In genomic region chr20:50921055-50921454, GRCh38 we compare ENCODE assay signal across 13 cellular contexts. TPM values are rescaled to one million over a fixed set of nuclear protein-coding genes. Genes with fewer than 3 reads are reported as not detected.
DNase-seq lines count a peak whose midpoint lies in the region; ATAC-seq and TF ChIP-seq lines count a peak whose summit lies in the region.
"Had no signal": no experiment of that assay in that cellular context is flagged by ENCODE, and none has a peak within 500 bp of the region (broad histone marks: within the 10 kb centered on the region; RNA-seq: fewer than 3 reads in every experiment).

No MANE protein-coding gene starts in this region.

- ATAC-seq in GM21423 (IDR thresholded peaks at IDR 0.05; ENCODE audit: unreplicated experiment) (peak; percentile 38), HG02642 (IDR thresholded peaks at IDR 0.05; ENCODE audit: poor library complexity, unreplicated experiment) (no peak)
- ATAC-seq: heart right ventricle had no signal

- H3K4me3 ChIP-seq in AG10803 (ENCODE audit: low read length) (no peak overlapping the region), SU-DHL-6 (ENCODE audit: insufficient read depth, low read length, poor library complexity, severe bottlenecking) (no peak overlapping the region), ascending aorta (no peak overlapping the region)
- H3K4me3 ChIP-seq: heart right ventricle, thoracic aorta had no signal

- peaks cover 23% of the 10 kb centered on the region for H3K36me3 ChIP-seq in SU-DHL-6 (ENCODE audit: low read length)
- H3K36me3 ChIP-seq in ascending aorta: peaks cover 0 to 4% of the 10 kb centered on the region in 2 donors
- H3K36me3 ChIP-seq: thoracic aorta had no signal

- H3K27ac ChIP-seq in SU-DHL-6 (ENCODE audit: low read depth, low read length): no peak overlapping the region
- H3K27ac ChIP-seq in ascending aorta: no peak overlapping the region
- H3K27ac ChIP-seq: heart right ventricle had no signal

- no peak overlapping the region for H2AFZ ChIP-seq in SU-DHL-6 (ENCODE audit: low read depth, low read length, severe bottlenecking)

- H3F3A ChIP-seq in SU-DHL-6 (ENCODE audit: insufficient read depth): peaks cover 21% of the 10 kb centered on the region

- peak; percentile 64 for DNase-seq in AG10803 (ENCODE audit: low read depth)
- DNase-seq in germinal center (ENCODE audit: low spot score): peak; percentile 43
- DNase-seq in ascending aorta (ENCODE audit: low spot score in 2 of 2): no peak
- no peak for DNase-seq in HPDE6-E6E7 (ENCODE audit: extremely low spot score)
- DNase-seq in NCI-H1436 (lab: John Stamatoyannopoulos, UW): no peak
- DNase-seq: caudate nucleus, GOT3, heart right ventricle, NCI-H187 had no signal

- H3K79me2 ChIP-seq in SU-DHL-6 (ENCODE audit: insufficient read depth, low read length): peaks cover 99% of the 10 kb centered on the region

- TF ChIP-seq CTCF in AG10803 (conservative IDR thresholded peaks at IDR 0.05; ENCODE audit: low read length) (no peak), SU-DHL-6 (IDR thresholded peaks at IDR 0.05; ENCODE audit: insufficient read depth, low read length, poor library complexity, severe bottlenecking) (no peak), ascending aorta (IDR thresholded peaks at IDR 0.05) (no peak)

- peaks cover 63% of the 10 kb centered on the region for H4K20me1 ChIP-seq in SU-DHL-6 (ENCODE audit: low read depth, low read length)

- H3K4me1 ChIP-seq in ascending aorta: peaks cover 0 to 60% of the 10 kb centered on the region in 2 donors

- peak overlapping the region; percentile 2 for H3K4me2 ChIP-seq in SU-DHL-6 (ENCODE audit: low read depth, low read length, poor library complexity, severe bottlenecking)

- H3K27me3 ChIP-seq in SU-DHL-6 (ENCODE audit: low read length): no peaks in the 10 kb centered on the region
- no peaks in the 10 kb centered on the region for H3K27me3 ChIP-seq in ascending aorta
- H3K27me3 ChIP-seq: heart right ventricle had no signal

- intact Hi-C loops in ascending aorta (cut with DNase I): no loop called here

- H3K9me2 ChIP-seq in SU-DHL-6 (replicated peaks; ENCODE audit: insufficient read depth, low read length): no peaks in the 10 kb centered on the region

- H3K9me3 ChIP-seq in SU-DHL-6 (ENCODE audit: insufficient read depth, low read length) (no peaks in the 10 kb centered on the region), ascending aorta (no peaks in the 10 kb centered on the region)
- H3K9me3 ChIP-seq: heart right ventricle, thoracic aorta had no signal

- H3K9ac ChIP-seq in SU-DHL-6 (ENCODE audit: low read length): no peak overlapping the region

RNA-seq across cellular contexts. Expression of gene ADNP, which starts 10.2 kb away (rescaled TPM):
- 22.5 TPM for total RNA-seq in ascending aorta

RNA-seq across cellular contexts. Expression of gene DPM1, which starts 37.3 kb away (rescaled TPM):
- 37.5 TPM for total RNA-seq in ascending aorta

RNA-seq across cellular contexts. Expression of gene MOCS3, which starts 37.6 kb away (rescaled TPM):
- total RNA-seq in ascending aorta: 4.7 TPM

Comparison
In these comparisons a context has a peak if more than half of its experiments do, and no peak if none do; other contexts are left out.
1. DNase-seq: peak in AG10803 (single experiment) and germinal center (single experiment); none in ascending aorta (0 of 2), HPDE6-E6E7 (single experiment) and NCI-H1436 (single experiment).